In the genomic region with DNA sequence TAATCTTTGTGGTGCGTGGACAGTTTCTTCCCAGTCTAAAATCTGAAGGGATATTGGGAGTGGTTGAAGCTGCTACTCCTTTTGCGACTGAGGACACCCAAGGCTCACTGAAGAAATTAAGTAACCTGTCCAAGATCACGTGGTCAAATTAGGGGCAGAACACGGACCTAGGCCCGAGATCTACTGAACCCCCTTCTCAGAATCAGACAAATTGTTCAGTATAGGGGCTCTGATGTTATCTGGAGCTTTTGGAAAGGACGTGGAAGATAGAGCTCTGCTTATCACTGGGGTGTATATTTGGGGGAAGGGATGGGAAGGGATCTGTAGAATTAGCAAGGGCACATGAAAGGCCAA, we compare ENCODE assay signal across 8 cellular contexts. TPM values are rescaled to one million over a fixed set of nuclear protein-coding genes. Genes with fewer than 3 reads are reported as not detected.
DNase-seq lines count a peak whose midpoint lies in the region; ATAC-seq and TF ChIP-seq lines count a peak whose summit lies in the region.

No MANE protein-coding gene starts in this region.

- H3K36me3 ChIP-seq in CD8-positive, alpha-beta memory T cell (ENCODE audit: insufficient read depth, low read length): no peaks in the 10 kb centered on the region
- no peaks in the 10 kb centered on the region for H3K36me3 ChIP-seq in Loucy (ENCODE audit: insufficient read depth, low read length)
- no peaks in the 10 kb centered on the region for H3K36me3 ChIP-seq in effector memory CD4-positive, alpha-beta T cell (ENCODE audit: control insufficient read depth, insufficient read depth, low read length)
- no peaks in the 10 kb centered on the region for H3K36me3 ChIP-seq in neuron (ENCODE audit: insufficient read depth, low read length)

- H3F3A ChIP-seq in Loucy (ENCODE audit: low read depth): no peaks in the 10 kb centered on the region

- no peaks in the 10 kb centered on the region for H3K27me3 ChIP-seq in CD8-positive, alpha-beta memory T cell (ENCODE audit: insufficient read depth, low read length, poor library complexity, severe bottlenecking)
- H3K27me3 ChIP-seq in Loucy (ENCODE audit: insufficient read depth, low read length, poor library complexity, severe bottlenecking) (peaks cover 9% of the 10 kb centered on the region), neuron (ENCODE audit: insufficient read depth, low read length) (no peaks in the 10 kb centered on the region)
- H3K27me3 ChIP-seq in effector memory CD4-positive, alpha-beta T cell (replicated peaks; ENCODE audit: control insufficient read depth, insufficient read depth, low read length, poor library complexity, severe bottlenecking): no peaks in the 10 kb centered on the region

- TF ChIP-seq CTCF in Loucy (conservative IDR thresholded peaks at IDR 0.05; ENCODE audit: low read length): no peak; the same call in none of the 2 replicates

- H3K9ac ChIP-seq in Loucy (ENCODE audit: low read depth, low read length, poor library complexity, severe bottlenecking): peak overlapping the region; percentile 77

- H3K27me3 Mint-ChIP-seq in CD8-positive, alpha-beta memory T cell: no peaks in the 10 kb centered on the region

- no peaks in the 10 kb centered on the region for H3K79me2 ChIP-seq in Loucy (ENCODE audit: insufficient read depth, low read length)

- peak overlapping the region; percentile 54 to 98 (median 90) for H3K27ac Mint-ChIP-seq in CD8-positive, alpha-beta memory T cell

- no peak for DNase-seq in CD8-positive, alpha-beta memory T cell
- no peak for DNase-seq in effector memory CD4-positive, alpha-beta T cell
- DNase-seq in NCI-H446 (lab: John Stamatoyannopoulos, UW) (no peak), DMS53 treated with DMSO at 0.1 percent for 48 hours (lab: John Stamatoyannopoulos, UW; ENCODE audit: unreplicated experiment) (no peak), iPS-NIHi11 (ENCODE audit: low spot score) (no peak)

- peak overlapping the region; percentile 76 for H3K4me2 ChIP-seq in Loucy (ENCODE audit: low read depth, low read length, poor library complexity, severe bottlenecking)

- ATAC-seq in GM21786 (IDR thresholded peaks at IDR 0.05; ENCODE audit: unreplicated experiment): no peak

- peaks cover 27 to 41% (median 40%) of the 10 kb centered on the region in 3 donors for H3K4me1 Mint-ChIP-seq in CD8-positive, alpha-beta memory T cell

- H3K4me3 Mint-ChIP-seq in CD8-positive, alpha-beta memory T cell: peak overlapping the region; percentile 77 to 98 (median 85)

- peaks cover 20% of the 10 kb centered on the region for H3K4me1 ChIP-seq in CD8-positive, alpha-beta memory T cell (ENCODE audit: insufficient read depth, low read length)
- H3K4me1 ChIP-seq in Loucy (ENCODE audit: insufficient read depth, low read length, poor library complexity, severe bottlenecking) (peaks cover 6% of the 10 kb centered on the region), neuron (ENCODE audit: insufficient read depth, low read length) (peaks cover 8% of the 10 kb centered on the region)
- H3K4me1 ChIP-seq in effector memory CD4-positive, alpha-beta T cell (ENCODE audit: control insufficient read depth, insufficient read depth, low read length, poor library complexity, severe bottlenecking): peaks cover 5% of the 10 kb centered on the region

- POLR2A ChIA-PET in CD8-positive, alpha-beta memory T cell (lab: Charles Lee): no interaction called here

- H2AFZ ChIP-seq in Loucy (ENCODE audit: low read length) (peak overlapping the region; percentile 92), neuron (ENCODE audit: low read depth, low read length) (peak overlapping the region; percentile 89)

- H3K4me3 ChIP-seq in CD8-positive, alpha-beta memory T cell (ENCODE audit: low read length): peak overlapping the region; percentile 91
- H3K4me3 ChIP-seq in Loucy (ENCODE audit: low read length, poor library complexity, severe bottlenecking) (peak overlapping the region; percentile 77), neuron (ENCODE audit: low read length) (peak overlapping the region; percentile 94)
- peak overlapping the region; percentile 98 for H3K4me3 ChIP-seq in effector memory CD4-positive, alpha-beta T cell (ENCODE audit: insufficient read depth, low read depth, low read length, poor library complexity, severe bottlenecking)

- peak overlapping the region; percentile 82 for H3K27ac ChIP-seq in CD8-positive, alpha-beta memory T cell (ENCODE audit: low read depth, low read length)
- H3K27ac ChIP-seq in effector memory CD4-positive, alpha-beta T cell (ENCODE audit: insufficient read depth, low read length, poor library complexity, severe bottlenecking): peak overlapping the region; percentile 80

- CTCF ChIA-PET in CD8-positive, alpha-beta memory T cell (lab: Charles Lee): interaction anchor here (3.4 kb wide), 1 partner anchor 316 kb away, joined by 12 read pairs; no protein-coding TSS in a partner anchor

- H3K36me3 Mint-ChIP-seq in CD8-positive, alpha-beta memory T cell: peaks cover 0 to 12% (median 4%) of the 10 kb centered on the region in 3 donors

- no peaks in the 10 kb centered on the region for H4K20me1 ChIP-seq in Loucy (ENCODE audit: insufficient read depth, low read length, poor library complexity, severe bottlenecking)

- no peaks in the 10 kb centered on the region for H3K9me3 ChIP-seq in CD8-positive, alpha-beta memory T cell (ENCODE audit: low read length)
- no peaks in the 10 kb centered on the region for H3K9me3 ChIP-seq in Loucy (ENCODE audit: insufficient read depth, low read depth, low read length)
- H3K9me3 ChIP-seq in effector memory CD4-positive, alpha-beta T cell (ENCODE audit: control insufficient read depth, low read length): no peaks in the 10 kb centered on the region
- H3K9me3 ChIP-seq in neuron (ENCODE audit: low read length): no peaks in the 10 kb centered on the region

- H3K9me2 ChIP-seq in Loucy (replicated peaks; ENCODE audit: low read depth, low read length): no peaks in the 10 kb centered on the region

- H3K9me3 Mint-ChIP-seq in CD8-positive, alpha-beta memory T cell: no peaks in the 10 kb centered on the region

RNA-seq across cellular contexts. Expression of a gene that starts 0.9 kb away (rescaled TPM):
- total RNA-seq in CD8-positive, alpha-beta memory T cell: 10 to 100 TPM; 28.9 to 30.3 TPM
- 19.5 TPM for polyA plus RNA-seq in CD8-positive, alpha-beta memory T cell
